6 cellular contexts compared by ENCODE assay signal in genomic region chr18:11889284-11889683, GRCh38.
"Had no signal": no experiment of that assay in that cellular context is flagged by ENCODE, and none has a peak within 500 bp of the region (broad histone marks: within the 10 kb centered on the region; RNA-seq: fewer than 3 reads in every experiment).

No MANE protein-coding gene starts in this region.

- H3K9me3 ChIP-seq: HAP-1 had no signal

- H3K4me2 ChIP-seq: GM23338 had no signal

- DNase-seq: HFFc6, KBM-7 had no signal

- H3K4me1 ChIP-seq: HAP-1 had no signal

- ATAC-seq: GM23338, HepG2 had no signal

- H3K27ac ChIP-seq: HL-60 had no signal

- H2AFZ ChIP-seq: GM23338 had no signal

- H3K4me3 ChIP-seq: GM23338, HAP-1 had no signal
